In the genomic region with DNA sequence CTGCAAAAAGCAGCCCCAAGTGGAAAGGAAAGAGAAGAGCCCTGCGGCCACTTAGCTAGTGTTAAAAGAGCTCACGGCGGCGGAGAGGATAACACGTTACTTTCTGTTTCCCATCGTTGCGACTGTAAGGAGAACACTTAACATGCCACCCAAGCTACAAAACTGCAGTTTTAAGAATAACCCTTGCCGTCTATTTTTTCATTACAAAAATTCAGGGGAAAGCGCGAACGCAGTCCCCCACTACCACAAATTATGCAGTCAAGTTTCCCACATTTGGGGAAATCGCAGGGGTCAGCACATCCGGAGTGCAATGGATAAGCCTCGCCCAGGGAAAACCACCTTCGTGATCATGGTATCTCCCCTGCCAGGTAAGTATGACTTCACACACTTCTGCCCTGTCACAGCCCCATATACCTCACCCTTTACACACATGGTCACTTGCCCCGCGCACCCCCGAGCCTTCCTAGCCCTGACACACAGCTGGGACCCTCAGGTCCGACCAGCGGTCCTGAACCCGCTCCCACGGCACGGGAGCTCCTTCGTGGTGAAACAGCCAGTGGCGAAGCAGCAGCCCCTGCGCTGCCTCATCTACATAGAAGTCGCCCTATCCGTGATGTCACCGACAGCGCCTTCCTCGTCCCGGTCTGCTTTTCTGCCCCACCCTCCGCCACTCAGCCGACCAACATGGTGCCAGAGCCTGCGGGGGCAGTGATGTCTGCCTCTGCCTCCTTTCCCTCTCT, we compare ENCODE assay signal across 8 cellular contexts. TPM values are rescaled to one million over a fixed set of nuclear protein-coding genes. Genes with fewer than 3 reads are reported as not detected.
A peak's percentile ranks its signal among the peaks of the same experiment; 100 is the strongest.
DNase-seq lines count a peak whose midpoint lies in the region; ATAC-seq and TF ChIP-seq lines count a peak whose summit lies in the region.
"Not testable (repeated sequence)": the region's sequence is repeated elsewhere in the genome, so short reads cannot be mapped to it uniquely, and the experiment has no call there.

No MANE protein-coding gene starts in this region.

- not testable (repeated sequence) for H3K36me3 ChIP-seq in SK-N-MC (ENCODE audit: insufficient read depth, low read length); trophoblast cell (ENCODE audit: control insufficient read depth in 1 of 2, insufficient read depth in 2 of 2, low read length in 2 of 2); thymus (ENCODE audit: control insufficient read depth, insufficient read depth)

- H2BK120ac ChIP-seq in trophoblast cell (ENCODE audit: insufficient read depth, low read length, poor library complexity), result peak overlapping the region; percentile 76

- not testable (repeated sequence) for H3K27me3 Mint-ChIP-seq in activated naive CD4-positive, alpha-beta T cell treated with anti-CD3 and anti-CD28 coated beads, Interleukin-2, amount 50 U/mL, for 24 hours; glutamatergic neuron (ENCODE audit: unreplicated experiment)

- TF ChIP-seq CTCF in GM12864 (IDR thresholded peaks at IDR 0.05; ENCODE audit: low read depth, low read length, missing control alignments); glutamatergic neuron (IDR thresholded peaks at IDR 0.05; ENCODE audit: partially characterized antibody, unreplicated experiment): not testable (repeated sequence)

- peak; percentile 78 for ATAC-seq in HG02588 (IDR thresholded peaks at IDR 0.05; ENCODE audit: unreplicated experiment)

- not testable (repeated sequence) for H2BK12ac ChIP-seq in trophoblast cell (ENCODE audit: low read length)

- peak overlapping the region; percentile 86 for H3K4me3 Mint-ChIP-seq in activated naive CD4-positive, alpha-beta T cell treated with anti-CD3 and anti-CD28 coated beads, Interleukin-2, amount 50 U/mL, for 24 hours
- peak overlapping the region; percentile 82 for H3K4me3 Mint-ChIP-seq in glutamatergic neuron (ENCODE audit: unreplicated experiment)

- peak overlapping the region; percentile 55 for H3K4me2 ChIP-seq in trophoblast cell (ENCODE audit: low read length)

- not testable (repeated sequence) for H3K79me2 ChIP-seq in trophoblast cell (ENCODE audit: control insufficient read depth, insufficient read depth, low read length, poor library complexity)

- H4K91ac ChIP-seq in trophoblast cell (ENCODE audit: low read depth, low read length), result peak overlapping the region; percentile 87

- H3K9ac ChIP-seq in SK-N-MC (ENCODE audit: insufficient read length); trophoblast cell (ENCODE audit: low read length): not testable (repeated sequence)

- not testable (repeated sequence) for H3K27ac ChIP-seq in SK-N-MC; trophoblast cell (ENCODE audit: low read depth, low read length); thymus (ENCODE audit: low read depth)

- H2AK5ac ChIP-seq in trophoblast cell (ENCODE audit: low read length), result not testable (repeated sequence)

- not testable (repeated sequence) for H3K9me3 ChIP-seq in SK-N-MC (ENCODE audit: low read depth, low read length); trophoblast cell (ENCODE audit: insufficient read depth, low read depth, low read length); thymus (ENCODE audit: control insufficient read depth)

- H3K79me1 ChIP-seq in trophoblast cell (ENCODE audit: low read length), result not testable (repeated sequence)

- not testable (repeated sequence) for H4K8ac ChIP-seq in trophoblast cell (ENCODE audit: low read depth, low read length)

- H2AFZ ChIP-seq in trophoblast cell (ENCODE audit: insufficient read depth, low read length, poor library complexity), result not testable (repeated sequence)

- not testable (repeated sequence) for H3K4ac ChIP-seq in trophoblast cell (ENCODE audit: low read depth, low read length)

- H3K23ac ChIP-seq in trophoblast cell (ENCODE audit: low read length), result not testable (repeated sequence)

- H3K18ac ChIP-seq in trophoblast cell (ENCODE audit: low read length), result not testable (repeated sequence)

- H3K4me3 ChIP-seq in GM12864 (ENCODE audit: low read depth, low read length), result peak overlapping the region; percentile 49
- peak overlapping the region; percentile 67 for H3K4me3 ChIP-seq in SK-N-MC
- H3K4me3 ChIP-seq in trophoblast cell (ENCODE audit: low read depth, low read length), result not testable (repeated sequence)
- peak overlapping the region; percentile 27 for H3K4me3 ChIP-seq in thymus (ENCODE audit: low read length)

- peak overlapping the region; percentile 99 for H3K27ac Mint-ChIP-seq in activated naive CD4-positive, alpha-beta T cell treated with anti-CD3 and anti-CD28 coated beads, Interleukin-2, amount 50 U/mL, for 24 hours
- peak overlapping the region; percentile 99 for H3K27ac Mint-ChIP-seq in glutamatergic neuron (ENCODE audit: unreplicated experiment)

- H3K4me1 ChIP-seq in trophoblast cell (ENCODE audit: control insufficient read depth in 1 of 2, insufficient read depth in 2 of 2, low read length in 2 of 2); thymus (ENCODE audit: control insufficient read depth, insufficient read depth, low read length): not testable (repeated sequence)

- peak overlapping the region; percentile 98 for H2BK5ac ChIP-seq in trophoblast cell (ENCODE audit: low read depth, low read length, poor library complexity)

- no CpG with 5 or more reads among the region's 35 CpGs for WGBS in trophoblast cell (ENCODE audit: extremely low coverage, insufficient coverage, insufficient read length)
- 1% methylated on average over 18 of the region's 35 CpGs for WGBS in thymus

- H3K9me3 Mint-ChIP-seq in activated naive CD4-positive, alpha-beta T cell treated with anti-CD3 and anti-CD28 coated beads, Interleukin-2, amount 50 U/mL, for 24 hours; glutamatergic neuron (ENCODE audit: unreplicated experiment): not testable (repeated sequence)

- H3K27me3 ChIP-seq in trophoblast cell (ENCODE audit: insufficient read depth, low read length); thymus (ENCODE audit: control insufficient read depth, insufficient read depth): not testable (repeated sequence)

- not testable (repeated sequence) for H4K12ac ChIP-seq in trophoblast cell (ENCODE audit: low read depth, low read length)

- H3K4me1 Mint-ChIP-seq in activated naive CD4-positive, alpha-beta T cell treated with anti-CD3 and anti-CD28 coated beads, Interleukin-2, amount 50 U/mL, for 24 hours; glutamatergic neuron (ENCODE audit: low read depth, unreplicated experiment): not testable (repeated sequence)

- H3K14ac ChIP-seq in trophoblast cell (ENCODE audit: low read length), result not testable (repeated sequence)

- peak; percentile 94 for DNase-seq in GM12864 (ENCODE audit: low read depth)
- peak; percentile 47 for DNase-seq in NCI-H1092 (lab: John Stamatoyannopoulos, UW)
- peak; percentile 45 for DNase-seq in SK-N-MC (ENCODE audit: low read depth, low spot score)
- peak; percentile 55 for DNase-seq in glutamatergic neuron
- peak; percentile 84 to 88 for DNase-seq in trophoblast cell

- H3K36me3 Mint-ChIP-seq in activated naive CD4-positive, alpha-beta T cell treated with anti-CD3 and anti-CD28 coated beads, Interleukin-2, amount 50 U/mL, for 24 hours; glutamatergic neuron (ENCODE audit: unreplicated experiment): not testable (repeated sequence)

RNA-seq across cellular contexts. Expression of a gene that starts 40.2 kb away (rescaled TPM):
- total RNA-seq in glutamatergic neuron (ENCODE audit: unreplicated experiment), result 1.2 TPM
- 0.94 and 1.1 TPM in 2 replicates for polyA plus RNA-seq in trophoblast cell (2013)
- polyA plus RNA-seq in thymus, result 1.6 TPM
